ENCODE assay signal across 7 cellular contexts in genomic region chr5:154444559-154445421, GRCh38.
A peak's percentile ranks its signal among the peaks of the same experiment; 100 is the strongest.
DNase-seq lines count a peak whose midpoint lies in the region; ATAC-seq and FAIRE-seq lines count a peak whose summit lies in the region.

No MANE protein-coding gene starts in this region.

- FAIRE-seq in urothelium cell line (lab: Jason Lieb, UNC) = no peak

- DNase-seq in UCSD-AML1 (lab: John Stamatoyannopoulos, UW; ENCODE audit: unreplicated experiment) (peak; percentile 58), urothelium cell line (ENCODE audit: low spot score) (peak; percentile 38)
- peak; percentile 2 for DNase-seq in effector CD8-positive, alpha-beta T cell (lab: John Stamatoyannopoulos, UW)

- H3K27me3 ChIP-seq in mucosa of rectum (ENCODE audit: control insufficient read depth in 2 of 2, insufficient read depth in 2 of 2, low read length in 2 of 2) = no peaks in the 10 kb centered on the region

- H3K27ac ChIP-seq in mucosa of rectum (ENCODE audit: low read depth in 2 of 2, low read length in 2 of 2) = peak overlapping the region; percentile 57 to 84

- peaks cover 17 to 21% of the 10 kb centered on the region in 2 donors for H3K36me3 ChIP-seq in mucosa of rectum (ENCODE audit: control insufficient read depth in 2 of 2, insufficient read depth in 2 of 2, low read length in 2 of 2)

- ATAC-seq in HG03139 (IDR thresholded peaks at IDR 0.05; ENCODE audit: unreplicated experiment) = peak; percentile 7
- no peak for ATAC-seq in GM18867 (IDR thresholded peaks at IDR 0.05; ENCODE audit: unreplicated experiment)

- H3K4me3 ChIP-seq in GM08714 (ENCODE audit: low read length) (peak overlapping the region; percentile 91), mucosa of rectum (ENCODE audit: low read length in 2 of 2) (peak overlapping the region; percentile 72 to 92)

- H3K9me3 ChIP-seq in mucosa of rectum (ENCODE audit: control insufficient read depth in 2 of 2, low read length in 2 of 2) = no peaks in the 10 kb centered on the region

- peaks cover 15 to 16% of the 10 kb centered on the region in 2 donors for H3K4me1 ChIP-seq in mucosa of rectum (ENCODE audit: control insufficient read depth in 2 of 2, insufficient read depth in 2 of 2, low read length in 2 of 2)

- H3K9ac ChIP-seq in mucosa of rectum (ENCODE audit: low read depth in 1 of 2, low read length in 2 of 2) = peak overlapping the region; percentile 70 to 84

Comparison
In these comparisons a context has a peak if more than half of its experiments do, and no peak if none do; other contexts are left out.
1. DNase-seq: peak in every context shown above with its lines; median percentile 58 in UCSD-AML1; 38 in urothelium cell line; 2 in effector CD8-positive, alpha-beta T cell.